Comparison of ENCODE assay signal across 14 cellular contexts in the genomic region with DNA sequence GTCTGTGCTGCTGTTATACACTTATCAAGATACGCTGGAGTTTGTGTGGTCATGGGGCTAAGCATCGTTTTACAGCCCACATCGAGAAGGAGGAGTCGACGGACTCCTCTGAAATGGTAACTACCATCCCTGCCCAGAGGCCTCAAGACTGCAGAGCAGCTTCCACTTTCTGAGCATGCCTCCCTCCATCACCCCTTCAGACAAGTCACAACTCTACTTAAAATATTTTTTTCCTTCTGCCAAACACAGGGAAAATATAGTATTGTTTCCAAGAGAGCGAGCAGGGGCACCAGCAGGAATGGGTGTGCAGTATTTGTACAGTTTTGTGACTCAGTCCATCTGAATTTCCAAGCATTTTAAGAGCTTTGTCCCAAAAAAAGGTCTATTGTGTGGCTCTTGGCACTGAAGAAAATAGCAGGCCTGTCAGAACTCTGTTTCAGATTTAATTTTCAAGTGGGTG. TPM values are rescaled to one million over a fixed set of nuclear protein-coding genes. Genes with fewer than 3 reads are reported as not detected.
A peak's percentile ranks its signal among the peaks of the same experiment; 100 is the strongest.
DNase-seq lines count a peak whose midpoint lies in the region; ATAC-seq and TF ChIP-seq lines count a peak whose summit lies in the region.
"Had no signal": no experiment of that assay in that cellular context is flagged by ENCODE, and none has a peak within 500 bp of the region (broad histone marks: within the 10 kb centered on the region; RNA-seq: fewer than 3 reads in every experiment).

No MANE protein-coding gene starts in this region.

- H3K27ac Mint-ChIP-seq in Caco-2 (ENCODE audit: unreplicated experiment) = no peak overlapping the region
- peak overlapping the region in 3 of 8 donors; percentile 39 to 91 (median 66) for H3K27ac Mint-ChIP-seq in CD8-positive, alpha-beta memory T cell
- H3K27ac Mint-ChIP-seq: mesothelial cell of epicardium had no signal

- DNase-seq in Panc1 (ENCODE audit: low read depth, low spot score) (no peak), coronary artery (ENCODE audit: low spot score) (no peak), hippocampal formation (lab: John Stamatoyannopoulos, UW) (peak; percentile 37 to 71), tibial nerve (ENCODE audit: low spot score in 2 of 2) (no peak), Caco-2 (no peak), SKM-1 treated with dmso at 0.1 percent for 144 hours (lab: John Stamatoyannopoulos, UW; ENCODE audit: unreplicated experiment) (no peak), SHP77 (lab: John Stamatoyannopoulos, UW) (no peak)
- no peak for DNase-seq in CD8-positive, alpha-beta memory T cell
- DNase-seq: activated T-cell treated with anti-CD3 and anti-CD28 coated beads, Interleukin-2, amount 50 U/mL, for 1 hour; NCI-H1417 had no signal

- no peaks in the 10 kb centered on the region for H3K36me3 Mint-ChIP-seq in Caco-2 (ENCODE audit: insufficient read depth, unreplicated experiment)
- H3K36me3 Mint-ChIP-seq in CD8-positive, alpha-beta memory T cell = peaks cover 7 to 26% (median 8%) of the 10 kb centered on the region in 3 donors

- in situ Hi-C loops in Panc1 (cut with HindIII; ENCODE audit: low pct_unique_long_range_greater_than_20kb, low sequenced_read_pairs) = no loop called here

- H3K36me3 ChIP-seq in Panc1 (ENCODE audit: control insufficient read depth, insufficient read depth, low read length) = no peaks in the 10 kb centered on the region
- peaks cover 0 to 11% (median 0%) of the 10 kb centered on the region in 3 donors for H3K36me3 ChIP-seq in tibial nerve
- no peaks in the 10 kb centered on the region for H3K36me3 ChIP-seq in Caco-2 (ENCODE audit: control insufficient read depth, insufficient read depth, low read length)
- H3K36me3 ChIP-seq in CD8-positive, alpha-beta memory T cell (ENCODE audit: insufficient read depth, low read length) = no peaks in the 10 kb centered on the region

- H3K27me3 ChIP-seq in Panc1 (ENCODE audit: control insufficient read depth, insufficient read depth, low read length) (no peaks in the 10 kb centered on the region), tibial nerve (no peaks in the 10 kb centered on the region), Caco-2 (replicated peaks; ENCODE audit: control insufficient read depth, insufficient read depth, low read length) (no peaks in the 10 kb centered on the region)
- no peaks in the 10 kb centered on the region for H3K27me3 ChIP-seq in CD8-positive, alpha-beta memory T cell (ENCODE audit: insufficient read depth, low read length, poor library complexity, severe bottlenecking)

- no peak overlapping the region for H3K27ac ChIP-seq in Panc1 (ENCODE audit: low read length)
- peak overlapping the region; percentile 34 to 46 for H3K27ac ChIP-seq in coronary artery
- H3K27ac ChIP-seq in tibial nerve = peak overlapping the region; percentile 45 to 86 (median 69)
- H3K27ac ChIP-seq in CD8-positive, alpha-beta memory T cell (ENCODE audit: low read depth, low read length) = no peak overlapping the region
- H3K27ac ChIP-seq: HL-60, VCaP had no signal

- no peak overlapping the region for H3K4me3 Mint-ChIP-seq in Caco-2 (ENCODE audit: unreplicated experiment)
- H3K4me3 Mint-ChIP-seq in CD8-positive, alpha-beta memory T cell = no peak overlapping the region
- H3K4me3 Mint-ChIP-seq: central memory CD8-positive, alpha-beta T cell; mesothelial cell of epicardium had no signal

- intact Hi-C loops in Panc1 (cut with micrococcal nuclease; ENCODE audit: unreplicated experiment) = no loop called here
- intact Hi-C loops in Caco-2 (cut with micrococcal nuclease; ENCODE audit: unreplicated experiment) = no loop called here

- peaks cover 10% of the 10 kb centered on the region for H3K9me3 Mint-ChIP-seq in Caco-2 (ENCODE audit: unreplicated experiment)
- peaks cover 0 to 2% (median 0%) of the 10 kb centered on the region in 5 donors for H3K9me3 Mint-ChIP-seq in CD8-positive, alpha-beta memory T cell

- BruUV-seq in Panc1 (replicated peaks; lab: Mats Ljungman, UMichigan) (no TSS peak), Caco-2 (replicated peaks; lab: Mats Ljungman, UMichigan) (no TSS peak)

- H3K9me3 ChIP-seq in Panc1 (ENCODE audit: control insufficient read depth, insufficient read depth, low read depth, low read length) (no peaks in the 10 kb centered on the region), tibial nerve (peaks cover 0 to 9% (median 2%) of the 10 kb centered on the region in 4 donors), Caco-2 (no peaks in the 10 kb centered on the region)
- H3K9me3 ChIP-seq in CD8-positive, alpha-beta memory T cell (ENCODE audit: low read length) = no peaks in the 10 kb centered on the region

- CTCF ChIA-PET in Panc1 (lab: Charles Lee) (no interaction called here), Caco-2 (lab: Charles Lee) (no interaction called here)
- CTCF ChIA-PET in CD8-positive, alpha-beta memory T cell (lab: Charles Lee) = no interaction called here

- WGBS in tibial nerve, 2 donors = 50 to 53% methylated on average over 6 of the region's 6 CpGs

- POLR2A ChIA-PET in Panc1 (lab: Charles Lee) = no interaction called here
- POLR2A ChIA-PET in Caco-2 (lab: Charles Lee) = no interaction called here
- POLR2A ChIA-PET in CD8-positive, alpha-beta memory T cell (lab: Charles Lee) = no interaction called here

- ATAC-seq in Panc1 = peak; percentile 42; the same call in 1 of the 2 replicates

- peak; percentile 28 to 80 for TF ChIP-seq EP300 in tibial nerve (IDR thresholded peaks at IDR 0.05)

- H3K4me3 ChIP-seq in Panc1 (ENCODE audit: low read depth in 2 of 2, low read length in 2 of 2) (no peak overlapping the region), coronary artery (no peak overlapping the region), tibial nerve (no peak overlapping the region), Caco-2 (ENCODE audit: low read depth, low read length) (no peak overlapping the region)
- H3K4me3 ChIP-seq in CD8-positive, alpha-beta memory T cell (ENCODE audit: low read length) = no peak overlapping the region

- H3K4me1 Mint-ChIP-seq in Caco-2 (ENCODE audit: low read depth, unreplicated experiment) = no peaks in the 10 kb centered on the region
- H3K4me1 Mint-ChIP-seq in CD8-positive, alpha-beta memory T cell = peaks cover 19 to 28% (median 19%) of the 10 kb centered on the region in 3 donors

- no peak for TF ChIP-seq CTCF in Panc1 (IDR thresholded peaks at IDR 0.05)
- no peak for TF ChIP-seq CTCF in coronary artery (IDR thresholded peaks at IDR 0.05)
- TF ChIP-seq CTCF in tibial nerve (IDR thresholded peaks at IDR 0.05) = no peak
- no peak for TF ChIP-seq CTCF in Caco-2 (IDR thresholded peaks at IDR 0.05; ENCODE audit: insufficient read depth in 1 of 2, low read depth in 1 of 2, low read length in 1 of 2, severe bottlenecking in 1 of 2, unreplicated experiment in 1 of 2)

- H3K4me1 ChIP-seq in Panc1 (ENCODE audit: control insufficient read depth, insufficient read depth, low read length) = no peaks in the 10 kb centered on the region
- H3K4me1 ChIP-seq in tibial nerve = peaks cover 0 to 43% (median 21%) of the 10 kb centered on the region in 4 donors
- no peaks in the 10 kb centered on the region for H3K4me1 ChIP-seq in Caco-2
- no peaks in the 10 kb centered on the region for H3K4me1 ChIP-seq in CD8-positive, alpha-beta memory T cell (ENCODE audit: insufficient read depth, low read length)

- H3K27me3 Mint-ChIP-seq in Caco-2 (ENCODE audit: insufficient read depth, unreplicated experiment) = peaks cover 4% of the 10 kb centered on the region
- no peaks in the 10 kb centered on the region for H3K27me3 Mint-ChIP-seq in CD8-positive, alpha-beta memory T cell
- H3K27me3 Mint-ChIP-seq: central memory CD8-positive, alpha-beta T cell had no signal

- TF ChIP-seq POLR2A in tibial nerve (IDR thresholded peaks at IDR 0.05) = peak in 1 of 2 donors; percentile 11

RNA-seq across cellular contexts. Expression of gene EVA1C, which starts 14.1 kb away (rescaled TPM):
- total RNA-seq in Panc1 (2021; ENCODE audit: unreplicated experiment) (2.8 TPM), tibial nerve (10 to 100 TPM; 72.6 to 85.9 (median 75.6) TPM), Caco-2 (2022) (not detected in 2 replicates)
- polyA plus RNA-seq in Panc1 (2012; ENCODE audit: insufficient read length) = 3.7 TPM
- 10 to 100 TPM; 13.4 to 16.2 TPM for total RNA-seq in CD8-positive, alpha-beta memory T cell
- 25.8 TPM for polyA plus RNA-seq in CD8-positive, alpha-beta memory T cell

RNA-seq across cellular contexts. Expression of gene URB1, which starts 33.8 kb away (rescaled TPM):
- total RNA-seq in Panc1 (2021; ENCODE audit: unreplicated experiment) = 18.1 TPM
- polyA plus RNA-seq in Panc1 (2012; ENCODE audit: insufficient read length) = 14.6 TPM
- 10 to 100 TPM; 18.6 to 29.4 (median 22.2) TPM for total RNA-seq in tibial nerve
- 17.1 and 21.1 TPM in 2 replicates for total RNA-seq in Caco-2 (2022)
- 10 to 100 TPM; 38.9 to 39.8 TPM for total RNA-seq in CD8-positive, alpha-beta memory T cell
- 3.9 TPM for polyA plus RNA-seq in CD8-positive, alpha-beta memory T cell

Comparison
In these comparisons a context has a peak if more than half of its experiments do, and no peak if none do; other contexts are left out.
1. DNase-seq: peak in hippocampal formation (2 of 2); none in Panc1 (single experiment), coronary artery (single experiment), tibial nerve (0 of 2), Caco-2 (0 of 2), SKM-1 treated with dmso at 0.1 percent for 144 hours (single experiment), SHP77 (0 of 2) and CD8-positive, alpha-beta memory T cell (0 of 5).
2. H3K27ac ChIP-seq: peak in coronary artery (2 of 2) and tibial nerve (4 of 4); none in Panc1 (single experiment) and CD8-positive, alpha-beta memory T cell (single experiment).
3. RNA of gene EVA1C, which starts 14.1 kb away (total RNA-seq): 72.6 to 85.9 TPM in tibial nerve; 13.4 to 16.2 TPM in CD8-positive, alpha-beta memory T cell, 2.8 TPM in Panc1 (single experiment) and not detected in Caco-2; every median in the first group is over 4 times any median in the second.